Comparison of ENCODE assay signal across 9 cellular contexts in the genomic region with DNA sequence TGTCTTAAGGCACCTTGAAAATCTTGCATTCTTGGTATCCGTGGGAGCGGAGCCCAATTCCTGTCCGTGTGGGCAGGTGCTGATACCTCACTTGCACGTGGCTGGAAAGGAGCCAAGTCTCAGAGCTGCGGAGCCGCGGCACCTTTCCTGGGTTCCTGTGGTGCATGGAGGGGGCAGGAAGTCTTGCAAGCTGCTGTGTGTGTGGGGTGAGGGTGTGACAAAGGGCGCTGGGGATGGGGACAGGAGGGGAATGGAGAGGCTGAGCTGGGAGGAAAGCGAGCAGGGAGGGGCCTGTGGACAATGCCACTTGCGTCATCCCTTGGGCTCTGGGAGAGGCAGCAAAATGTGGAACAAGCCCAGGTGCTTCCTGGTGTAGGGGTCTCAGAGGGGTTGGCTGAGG.
A peak's percentile ranks its signal among the peaks of the same experiment; 100 is the strongest.
DNase-seq lines count a peak whose midpoint lies in the region; ATAC-seq and TF ChIP-seq lines count a peak whose summit lies in the region.
"Had no signal": no experiment of that assay in that cellular context is flagged by ENCODE, and none has a peak within 500 bp of the region (broad histone marks: within the 10 kb centered on the region; RNA-seq: fewer than 3 reads in every experiment).

No MANE protein-coding gene starts in this region.

- H3K4me3 Mint-ChIP-seq in central memory CD8-positive, alpha-beta T cell, result peak overlapping the region; percentile 60
- H3K4me3 Mint-ChIP-seq: mesothelial cell of epicardium had no signal

- no peaks in the 10 kb centered on the region for H4K20me1 ChIP-seq in hepatocyte (ENCODE audit: insufficient read depth, poor library complexity, severe bottlenecking)

- no peak overlapping the region for H3K4me2 ChIP-seq in hepatocyte

- H3K4me3 ChIP-seq in HL-60 (replicated peaks; ENCODE audit: insufficient read depth, low read length) (no peak overlapping the region), hepatocyte (no peak overlapping the region)

- H3K27ac Mint-ChIP-seq in central memory CD8-positive, alpha-beta T cell (ENCODE audit: low read depth), result no peak overlapping the region
- H3K27ac Mint-ChIP-seq: mesothelial cell of epicardium had no signal

- H3K27ac ChIP-seq in HL-60 (replicated peaks) (no peak overlapping the region), hepatocyte (no peak overlapping the region)

- peaks cover 25% of the 10 kb centered on the region for H3K27me3 Mint-ChIP-seq in central memory CD8-positive, alpha-beta T cell

- H3K79me2 ChIP-seq in hepatocyte, result no peaks in the 10 kb centered on the region

- no peaks in the 10 kb centered on the region for H3K9me3 Mint-ChIP-seq in central memory CD8-positive, alpha-beta T cell

- peak; percentile 71 for ATAC-seq in central memory CD8-positive, alpha-beta T cell (replicated peaks; ENCODE audit: extremely low read depth, poor library complexity, severe bottlenecking)

- no peak for TF ChIP-seq CTCF in HL-60 (IDR thresholded peaks at IDR 0.05; ENCODE audit: insufficient read depth, low read length)
- no peak for TF ChIP-seq CTCF in hepatocyte (IDR thresholded peaks at IDR 0.05; ENCODE audit: poor library complexity)

- no peaks in the 10 kb centered on the region for H3K4me1 ChIP-seq in hepatocyte (ENCODE audit: insufficient read depth)

- 63% methylated on average over 9 of the region's 10 CpGs for WGBS in hepatocyte (ENCODE audit: low lambda C conversion rate, missing lambda C conversion rate)

- H3K27me3 ChIP-seq in HL-60 (ENCODE audit: insufficient read depth, poor library complexity, severe bottlenecking) (no peaks in the 10 kb centered on the region), hepatocyte (no peaks in the 10 kb centered on the region)

- no peaks in the 10 kb centered on the region for H3K36me3 ChIP-seq in hepatocyte (replicated peaks; ENCODE audit: insufficient read depth, low read depth)

- in situ Hi-C loops in ACHN (cut with HindIII; ENCODE audit: low pct_ligation_motif_present, low pct_unique_long_range_greater_than_20kb, low sequenced_read_pairs), result no loop called here

- peaks cover 14% of the 10 kb centered on the region for H3K4me1 Mint-ChIP-seq in central memory CD8-positive, alpha-beta T cell

- H3K9me2 ChIP-seq in hepatocyte (replicated peaks; ENCODE audit: insufficient read depth), result no peaks in the 10 kb centered on the region

- H3K9me3 ChIP-seq in hepatocyte (ENCODE audit: low read depth), result no peaks in the 10 kb centered on the region

- H2AFZ ChIP-seq in hepatocyte, result no peak overlapping the region

- peak; percentile 18 to 62 for DNase-seq in HL-60 (ENCODE audit: low read depth in 1 of 2, low spot score in 1 of 2)
- DNase-seq in NCI-H510A (lab: John Stamatoyannopoulos, UW), result peak; percentile 79
- DNase-seq in central memory CD8-positive, alpha-beta T cell (ENCODE audit: low spot score in 2 of 2), result peak in 1 of 2 donors; percentile 27
- DNase-seq in stimulated activated CD4-positive, alpha-beta T cell treated with anti-CD3 and anti-CD28 coated beads, Interleukin-2, amount 100 ng/mL, for 24 hours, result peak; percentile 23 to 36
- DNase-seq in hepatocyte (ENCODE audit: low spot score), result no peak
- no peak for DNase-seq in ecto neural progenitor cell (ENCODE audit: low spot score)
- DNase-seq in ACHN, result no peak
- DNase-seq: NCI-H2227 treated with DMSO at 0.1 percent for 48 hours had no signal

- peaks cover 2% of the 10 kb centered on the region for H3K36me3 Mint-ChIP-seq in central memory CD8-positive, alpha-beta T cell (ENCODE audit: insufficient read depth)
- H3K36me3 Mint-ChIP-seq: mesothelial cell of epicardium had no signal

Comparison
In these comparisons a context has a peak if more than half of its experiments do, and no peak if none do; other contexts are left out.
1. DNase-seq: peak in HL-60 (2 of 2), NCI-H510A (single experiment) and stimulated activated CD4-positive, alpha-beta T cell treated with anti-CD3 and anti-CD28 coated beads, Interleukin-2, amount 100 ng/mL, for 24 hours (2 of 2); none in hepatocyte (single experiment), ecto neural progenitor cell (single experiment) and ACHN (single experiment).